12 cellular contexts compared by ENCODE assay signal in genomic region chr11:122293298-122294023, GRCh38.
DNase-seq lines count a peak whose midpoint lies in the region; ATAC-seq and TF ChIP-seq lines count a peak whose summit lies in the region.
"Had no signal": no experiment of that assay in that cellular context is flagged by ENCODE, and none has a peak within 500 bp of the region (broad histone marks: within the 10 kb centered on the region; RNA-seq: fewer than 3 reads in every experiment).

No MANE protein-coding gene starts in this region.

- H3K9me3 ChIP-seq in osteoblast (ENCODE audit: low read depth, low read length): peaks cover 2% of the 10 kb centered on the region

- ATAC-seq in GM23338: peak; percentile 50; the same call in 1 of the 3 replicates
- no peak for ATAC-seq in HG03439 (IDR thresholded peaks at IDR 0.05; ENCODE audit: unreplicated experiment)

- in situ Hi-C loops in SK-MEL-5 (cut with HindIII; ENCODE audit: low pct_unique_long_range_greater_than_20kb, low sequenced_read_pairs): no loop called here

- TF ChIP-seq CTCF in GM23338 (conservative IDR thresholded peaks at IDR 0.05; ENCODE audit: low read depth in 2 of 2) (peak; percentile 69 to 78), foreskin fibroblast (IDR thresholded peaks at IDR 0.05; ENCODE audit: low read depth, low read length) (peak; percentile 44), osteoblast (IDR thresholded peaks at IDR 0.05; ENCODE audit: extremely low read depth, low read depth, low read length) (peak; percentile 32)

- H3K27ac Mint-ChIP-seq in GM23338: no peak overlapping the region
- H3K27ac Mint-ChIP-seq: activated naive CD4-positive, alpha-beta T cell treated with anti-CD3 and anti-CD28 coated beads, Interleukin-2, amount 10 ng/mL, durations not matched to agents 7 days and 5 days; naive B cell had no signal

- no peak overlapping the region for H2AFZ ChIP-seq in GM23338
- no peak overlapping the region for H2AFZ ChIP-seq in osteoblast (ENCODE audit: low read length)

- H3K9me3 Mint-ChIP-seq in GM23338: peaks cover 26% of the 10 kb centered on the region

- no peaks in the 10 kb centered on the region for H3K4me1 Mint-ChIP-seq in GM23338
- H3K4me1 Mint-ChIP-seq: activated naive CD4-positive, alpha-beta T cell treated with anti-CD3 and anti-CD28 coated beads, Interleukin-2, amount 10 ng/mL, durations not matched to agents 7 days and 5 days; naive B cell had no signal

- peaks cover 11% of the 10 kb centered on the region; the same call in 2 of the 3 replicates for H3K36me3 Mint-ChIP-seq in GM23338 (ENCODE audit: low read depth)
- H3K36me3 Mint-ChIP-seq: activated naive CD4-positive, alpha-beta T cell treated with anti-CD3 and anti-CD28 coated beads, Interleukin-2, amount 10 ng/mL, durations not matched to agents 7 days and 5 days; naive B cell had no signal

- H3K27ac ChIP-seq in GM23338 (ENCODE audit: low read depth) (no peak overlapping the region), osteoblast (ENCODE audit: low read depth, low read length) (no peak overlapping the region)
- H3K27ac ChIP-seq: spleen had no signal

- no peak overlapping the region for H3K4me2 ChIP-seq in GM23338
- H3K4me2 ChIP-seq in osteoblast (ENCODE audit: insufficient read depth, low read length): no peak overlapping the region

- no peaks in the 10 kb centered on the region for H3K4me1 ChIP-seq in GM23338 (ENCODE audit: insufficient read depth)
- H3K4me1 ChIP-seq in osteoblast (ENCODE audit: insufficient read depth, low read length): no peaks in the 10 kb centered on the region
- H3K4me1 ChIP-seq: spleen had no signal

- H3K4me3 Mint-ChIP-seq in GM23338: no peak overlapping the region
- H3K4me3 Mint-ChIP-seq: activated naive CD4-positive, alpha-beta T cell treated with anti-CD3 and anti-CD28 coated beads, Interleukin-2, amount 10 ng/mL, durations not matched to agents 7 days and 5 days had no signal

- DNase-seq in GM23338 (ENCODE audit: low spot score) (peak; percentile 59), SK-MEL-5 (ENCODE audit: low read depth, low spot score) (peak; percentile 41), foreskin fibroblast (peak; percentile 9 to 56), osteoblast (ENCODE audit: insufficient read length, low spot score, missing footprints) (no peak), mucosa of gallbladder (ENCODE audit: low spot score) (no peak), amniotic stem cell (lab: John Stamatoyannopoulos, UW) (no peak)
- DNase-seq in activated CD8-positive, alpha-beta memory T cell treated with anti-CD3 and anti-CD28 coated beads, Interleukin-2, amount 50 U/mL, for 4 hours: no peak
- DNase-seq: activated naive CD4-positive, alpha-beta T cell treated with anti-CD3 and anti-CD28 coated beads, Interleukin-2, amount 10 ng/mL, durations not matched to agents 7 days and 5 days; Kasumi-1; naive B cell; spleen had no signal

- H3K4me3 ChIP-seq in GM23338 (no peak overlapping the region), foreskin fibroblast (ENCODE audit: low read depth in 1 of 2, low read length in 2 of 2) (no peak overlapping the region), osteoblast (ENCODE audit: insufficient read depth, low read length) (no peak overlapping the region)
- H3K4me3 ChIP-seq: spleen had no signal

- H4K20me1 ChIP-seq in GM23338 (replicated peaks; ENCODE audit: insufficient read depth) (no peaks in the 10 kb centered on the region), osteoblast (ENCODE audit: insufficient read depth, low read length) (no peaks in the 10 kb centered on the region)

- H3K79me2 ChIP-seq in GM23338 (replicated peaks; ENCODE audit: insufficient read depth): no peaks in the 10 kb centered on the region
- H3K79me2 ChIP-seq in osteoblast (ENCODE audit: insufficient read depth, low read length): no peaks in the 10 kb centered on the region

- H3K36me3 ChIP-seq in GM23338 (ENCODE audit: insufficient read depth) (peaks cover 6% of the 10 kb centered on the region; the same call in 1 of the 2 replicates), osteoblast (ENCODE audit: insufficient read depth, low read length) (no peaks in the 10 kb centered on the region)
- H3K36me3 ChIP-seq: spleen had no signal

- 0 out of 2 replicates have a peak, but pooled peaks cover 8% of the 10 kb centered on the region for H3K9me2 ChIP-seq in GM23338 (ENCODE audit: insufficient read depth)

- H3K27me3 ChIP-seq in GM23338 (ENCODE audit: insufficient read depth) (no peaks in the 10 kb centered on the region), osteoblast (ENCODE audit: insufficient read depth, low read length) (peaks cover 15% of the 10 kb centered on the region)
- H3K27me3 ChIP-seq: spleen had no signal

- no peaks in the 10 kb centered on the region for H3K27me3 Mint-ChIP-seq in GM23338 (ENCODE audit: insufficient read depth, low read depth, poor library complexity)
- H3K27me3 Mint-ChIP-seq: activated naive CD4-positive, alpha-beta T cell treated with anti-CD3 and anti-CD28 coated beads, Interleukin-2, amount 10 ng/mL, durations not matched to agents 7 days and 5 days; naive B cell had no signal

- H3F3A ChIP-seq in GM23338 (replicated peaks; ENCODE audit: low read depth): no peaks in the 10 kb centered on the region

TF ChIP-seq in GM23338, 12 proteins besides CTCF, POLR2A, EP300 and RAD21:
- TF ChIP-seq ZNF462 (CRISPR knock-in tag; IDR thresholded peaks at IDR 0.05): no peak
- TF ChIP-seq ZNF331 (CRISPR knock-in tag; IDR thresholded peaks at IDR 0.05; ENCODE audit: low read depth): no peak
- no peak for TF ChIP-seq ETS1 (IDR thresholded peaks at IDR 0.05)

Comparison
In these comparisons a context has a peak if more than half of its experiments do, and no peak if none do; other contexts are left out.
1. DNase-seq: peak in GM23338 (single experiment), SK-MEL-5 (single experiment) and foreskin fibroblast (2 of 2); none in osteoblast (single experiment), activated CD8-positive, alpha-beta memory T cell treated with anti-CD3 and anti-CD28 coated beads, Interleukin-2, amount 50 U/mL, for 4 hours (single experiment), mucosa of gallbladder (single experiment) and amniotic stem cell (single experiment).
2. Peak in every context shown above with its lines, with median percentiles within 50 percentile points of each other: CTCF ChIP-seq.